In the genomic region with DNA sequence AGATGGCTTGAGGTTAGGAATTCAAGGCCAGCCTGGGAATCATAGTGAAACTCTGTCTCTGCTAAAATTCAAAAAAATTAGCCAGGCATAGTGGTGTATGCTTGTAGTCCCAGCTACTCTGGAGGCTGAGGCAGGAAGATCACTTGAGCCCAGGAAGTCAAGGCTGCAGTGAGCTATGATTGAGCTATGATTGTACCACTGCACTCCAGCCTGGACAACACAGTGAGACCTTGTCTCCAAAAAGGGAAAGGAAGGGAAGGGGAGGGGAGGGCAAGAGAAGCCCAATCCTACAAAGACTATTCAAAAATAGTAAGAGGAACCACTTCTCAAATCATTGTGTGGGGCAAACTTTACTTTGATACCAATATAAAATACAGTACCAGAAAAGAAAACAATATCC, we compare ENCODE assay signal across 1 cellular context.
TF ChIP-seq lines count a peak whose summit lies in the region.

No MANE protein-coding gene starts in this region.

TF ChIP-seq in GM12891, 5 proteins besides CTCF, POLR2A, EP300 and RAD21:
- TF ChIP-seq SPI1 (IDR thresholded peaks at IDR 0.05; ENCODE audit: low read depth, low read length) (no peak), POU2F2 (IDR thresholded peaks at IDR 0.05; ENCODE audit: low read depth, low read length) (no peak), POLR2AphosphoS5 (IDR thresholded peaks at IDR 0.05; ENCODE audit: low read depth, low read length) (no peak), TAF1 (IDR thresholded peaks at IDR 0.05; ENCODE audit: low read depth, low read length) (no peak), PAX5 (IDR thresholded peaks at IDR 0.05; ENCODE audit: insufficient read depth, low read length, severe bottlenecking) (no peak)
